ENCODE assay signal across 8 cellular contexts in genomic region chr12:51814311-51815088, GRCh38. TPM values are rescaled to one million over a fixed set of nuclear protein-coding genes. Genes with fewer than 3 reads are reported as not detected.
A peak's percentile ranks its signal among the peaks of the same experiment; 100 is the strongest.
DNase-seq lines count a peak whose midpoint lies in the region; TF ChIP-seq lines count a peak whose summit lies in the region.

No MANE protein-coding gene starts in this region.

- H3K4me3 ChIP-seq in osteoblast (ENCODE audit: insufficient read depth, low read length) (peak overlapping the region; percentile 74), thyroid gland (replicated peaks in 1 of 3) (peak overlapping the region; percentile 19 to 55 (median 39)), Karpas-422 (ENCODE audit: low read length) (no peak overlapping the region)

- H3K4me2 ChIP-seq in osteoblast (ENCODE audit: insufficient read depth, low read length) (peak overlapping the region; percentile 85), Karpas-422 (ENCODE audit: low read depth, low read length, poor library complexity, severe bottlenecking) (no peak overlapping the region)

- H4K20me1 ChIP-seq in osteoblast (ENCODE audit: insufficient read depth, low read length) (no peaks in the 10 kb centered on the region), Karpas-422 (ENCODE audit: insufficient read depth, low read depth, low read length) (no peaks in the 10 kb centered on the region)

- no peaks in the 10 kb centered on the region for H3K9me2 ChIP-seq in Karpas-422 (replicated peaks; ENCODE audit: insufficient read depth, low read length)

- no peaks in the 10 kb centered on the region for H3K27me3 Mint-ChIP-seq in activated naive CD8-positive, alpha-beta T cell

- peaks cover 8% of the 10 kb centered on the region for H3K4me1 Mint-ChIP-seq in activated naive CD8-positive, alpha-beta T cell (ENCODE audit: low read depth)

- H3K36me3 Mint-ChIP-seq in activated naive CD8-positive, alpha-beta T cell: no peaks in the 10 kb centered on the region

- WGBS in thyroid gland, 2 donors: 10 to 23% methylated on average over 15 to 17 of the region's 100 CpGs

- peak; percentile 52 for TF ChIP-seq CTCF in osteoblast (IDR thresholded peaks at IDR 0.05; ENCODE audit: extremely low read depth, low read depth, low read length)
- TF ChIP-seq CTCF in thyroid gland (IDR thresholded peaks at IDR 0.05): peak in 3 of 6 experiments; percentile 75 to 88 (median 77)

- peak overlapping the region; percentile 89 for H3K4me3 Mint-ChIP-seq in activated naive CD8-positive, alpha-beta T cell

- peak overlapping the region; percentile 50 for H3K27ac Mint-ChIP-seq in activated naive CD8-positive, alpha-beta T cell

- H3K9me3 ChIP-seq in osteoblast (ENCODE audit: low read depth, low read length): no peaks in the 10 kb centered on the region
- no peaks in the 10 kb centered on the region for H3K9me3 ChIP-seq in thyroid gland
- no peaks in the 10 kb centered on the region for H3K9me3 ChIP-seq in Karpas-422 (ENCODE audit: low read length)

- H2AFZ ChIP-seq in osteoblast (ENCODE audit: low read length) (peak overlapping the region; percentile 65), Karpas-422 (ENCODE audit: low read length) (no peak overlapping the region)

- H3K36me3 ChIP-seq in osteoblast (ENCODE audit: insufficient read depth, low read length): no peaks in the 10 kb centered on the region
- no peaks in the 10 kb centered on the region for H3K36me3 ChIP-seq in thyroid gland
- no peaks in the 10 kb centered on the region for H3K36me3 ChIP-seq in Karpas-422 (ENCODE audit: insufficient read depth, low read length)

- peak in 1 of 2 donors; percentile 26 for TF ChIP-seq POLR2A in thyroid gland (IDR thresholded peaks at IDR 0.05)

- H3K27ac ChIP-seq in osteoblast (ENCODE audit: low read depth, low read length) (peak overlapping the region; percentile 58), thyroid gland (peak overlapping the region; percentile 56 to 82 (median 76)), Karpas-422 (ENCODE audit: low read length) (no peak overlapping the region)

- peaks cover 33% of the 10 kb centered on the region for H3K4me1 ChIP-seq in osteoblast (ENCODE audit: insufficient read depth, low read length)
- peaks cover 0 to 15% of the 10 kb centered on the region in 2 donors for H3K4me1 ChIP-seq in thyroid gland
- no peaks in the 10 kb centered on the region for H3K4me1 ChIP-seq in Karpas-422 (ENCODE audit: low read length)

- no peaks in the 10 kb centered on the region for H3K9me3 Mint-ChIP-seq in activated naive CD8-positive, alpha-beta T cell (ENCODE audit: low read depth)

- H3K79me2 ChIP-seq in osteoblast (ENCODE audit: insufficient read depth, low read length): no peaks in the 10 kb centered on the region
- H3K79me2 ChIP-seq in Karpas-422 (ENCODE audit: low read length): no peaks in the 10 kb centered on the region

- H3K9ac ChIP-seq in Karpas-422 (ENCODE audit: low read length): no peak overlapping the region

- no peaks in the 10 kb centered on the region for H3K27me3 ChIP-seq in osteoblast (ENCODE audit: insufficient read depth, low read length)
- no peaks in the 10 kb centered on the region for H3K27me3 ChIP-seq in thyroid gland
- no peaks in the 10 kb centered on the region for H3K27me3 ChIP-seq in Karpas-422 (ENCODE audit: low read length)

- peak; percentile 92 for DNase-seq in AG08396 (ENCODE audit: low spot score)
- peak; percentile 70 for DNase-seq in HCEC 1CT
- peak; percentile 65 for DNase-seq in SK-MEL-5 (ENCODE audit: low read depth, low spot score)
- peak in 41 of 42 donors; percentile 31 to 89 (median 79) for DNase-seq in head of caudate nucleus
- peak; percentile 99 for DNase-seq in osteoblast (ENCODE audit: insufficient read length, low spot score, missing footprints)
- peak; percentile 69 to 70 for DNase-seq in thyroid gland
- no peak for DNase-seq in Karpas-422

- in situ Hi-C loops in SK-MEL-5 (cut with HindIII; ENCODE audit: low pct_unique_long_range_greater_than_20kb, low sequenced_read_pairs): no loop called here

- intact Hi-C loops in head of caudate nucleus (cut with DNase I): no loop called here
- intact Hi-C loops in thyroid gland (cut with DNase I): no loop called here

RNA-seq across cellular contexts. Expression of gene FIGNL2, which starts 34.0 kb away (rescaled TPM):
- 0.21 and 0.24 TPM in 2 replicates for total RNA-seq in SK-MEL-5 (2014; rRNA removed; shearing (Covaris generic))
- 0.25 and 0.26 TPM in 2 replicates for polyA plus RNA-seq in SK-MEL-5 (2015; cell fraction: cytosol; rRNA removed)
- polyA plus RNA-seq in SK-MEL-5 (2015; cell fraction: nucleus; rRNA removed): 1.5 and 2.3 TPM in 2 replicates
- total RNA-seq in osteoblast (0.29 and 0.36 TPM in 2 replicates), thyroid gland (1 to 10 TPM in 2 of 4 donors, under 1 TPM in 2; 0.45 to 1.6 (median 1.1) TPM)
- total RNA-seq in Karpas-422 (2014; rRNA removed; shearing (Covaris generic); ENCODE audit: low replicate concordance): not detected in 2 replicates
